In the genomic region with DNA sequence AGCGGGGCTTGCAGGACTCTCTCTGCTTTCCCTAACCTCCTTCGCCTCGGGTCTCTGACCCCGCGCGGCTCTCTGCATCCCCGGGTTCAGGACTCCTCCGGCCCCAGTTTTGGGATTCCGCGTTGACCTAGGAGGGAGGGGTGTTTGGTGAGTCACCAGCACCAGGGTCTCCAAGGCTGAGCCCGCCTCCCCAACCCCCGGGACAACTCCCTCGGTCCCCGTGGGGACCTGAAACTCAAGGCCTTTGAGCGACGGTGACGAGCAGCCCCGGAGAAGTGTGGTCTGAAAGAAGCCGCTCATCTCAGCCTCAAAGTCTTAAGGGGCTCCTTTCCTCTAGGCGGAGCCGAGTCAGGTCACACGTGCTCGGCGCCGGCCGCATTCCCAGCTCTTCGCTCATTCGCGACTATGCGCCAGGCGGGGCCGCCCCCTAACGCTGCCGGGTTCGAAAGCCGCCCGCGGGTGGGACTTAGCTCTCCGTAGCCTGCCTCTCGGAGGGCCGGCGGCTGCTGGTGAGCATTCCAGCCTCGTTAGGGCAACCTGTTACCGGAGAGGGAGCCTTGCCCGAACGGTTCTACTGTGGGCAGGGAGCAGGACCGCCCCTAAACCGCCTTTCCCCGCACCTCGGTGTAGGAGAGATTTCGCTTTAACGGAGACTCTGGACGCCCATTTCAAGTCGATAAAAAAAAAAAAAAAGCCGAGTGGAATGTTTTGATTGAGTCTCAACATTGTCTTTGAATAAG, we compare ENCODE assay signal across 8 cellular contexts.
A peak's percentile ranks its signal among the peaks of the same experiment; 100 is the strongest.
DNase-seq lines count a peak whose midpoint lies in the region; ATAC-seq lines count a peak whose summit lies in the region.

No MANE protein-coding gene starts in this region.

- peaks cover 70% of the 10 kb centered on the region for H3K27me3 Mint-ChIP-seq in activated naive CD4-positive, alpha-beta T cell treated with anti-CD3 and anti-CD28 coated beads, Interleukin-2, amount 50 U/mL, for 24 hours
- peaks cover 100% of the 10 kb centered on the region for H3K27me3 Mint-ChIP-seq in stimulated activated naive CD8-positive, alpha-beta T cell treated with anti-CD3 and anti-CD28 coated beads, Interleukin-15, amount 100 ng/mL, for 72 hours

- peak overlapping the region; percentile 67 for H3K4me3 Mint-ChIP-seq in activated naive CD4-positive, alpha-beta T cell treated with anti-CD3 and anti-CD28 coated beads, Interleukin-2, amount 50 U/mL, for 24 hours
- H3K4me3 Mint-ChIP-seq in stimulated activated naive CD8-positive, alpha-beta T cell treated with anti-CD3 and anti-CD28 coated beads, Interleukin-15, amount 100 ng/mL, for 72 hours, result peak overlapping the region; percentile 75 to 86

- no peak overlapping the region for H3K27ac ChIP-seq in caudate nucleus (ENCODE audit: low read depth, low read length)

- no peaks in the 10 kb centered on the region for H3K36me3 Mint-ChIP-seq in activated naive CD4-positive, alpha-beta T cell treated with anti-CD3 and anti-CD28 coated beads, Interleukin-2, amount 50 U/mL, for 24 hours

- DNase-seq in activated effector memory CD4-positive, alpha-beta T cell treated with anti-CD3 and anti-CD28 coated beads, Interleukin-2, amount 50 U/mL, for 16 hours, result peak; percentile 67
- DNase-seq in activated effector memory CD4-positive, alpha-beta T cell treated with Interleukin-2 at 50 U/mL for 16 hours, result no peak
- DNase-seq in iPS-NIHi11 (ENCODE audit: low spot score), result peak; percentile 70
- peak in 1 of 2 donors; percentile 25 for DNase-seq in stimulated activated naive CD8-positive, alpha-beta T cell treated with anti-CD3 and anti-CD28 coated beads, Interleukin-15, amount 100 ng/mL, for 72 hours
- no peak for DNase-seq in NCI-H446 treated with DMSO at 0.1 percent for 48 hours (lab: John Stamatoyannopoulos, UW)
- no peak for DNase-seq in caudate nucleus (lab: John Stamatoyannopoulos, UW)

- peaks cover 16% of the 10 kb centered on the region for H3K4me1 Mint-ChIP-seq in activated naive CD4-positive, alpha-beta T cell treated with anti-CD3 and anti-CD28 coated beads, Interleukin-2, amount 50 U/mL, for 24 hours
- H3K4me1 Mint-ChIP-seq in stimulated activated naive CD8-positive, alpha-beta T cell treated with anti-CD3 and anti-CD28 coated beads, Interleukin-15, amount 100 ng/mL, for 72 hours, result peaks cover 50% of the 10 kb centered on the region

- H3K9me3 Mint-ChIP-seq in activated naive CD4-positive, alpha-beta T cell treated with anti-CD3 and anti-CD28 coated beads, Interleukin-2, amount 50 U/mL, for 24 hours, result no peaks in the 10 kb centered on the region
- H3K9me3 Mint-ChIP-seq in stimulated activated naive CD8-positive, alpha-beta T cell treated with anti-CD3 and anti-CD28 coated beads, Interleukin-15, amount 100 ng/mL, for 72 hours, result no peaks in the 10 kb centered on the region

- peak; percentile 31 for ATAC-seq in HG03175 (IDR thresholded peaks at IDR 0.05; ENCODE audit: unreplicated experiment)
- ATAC-seq in stimulated activated naive CD8-positive, alpha-beta T cell treated with anti-CD3 and anti-CD28 coated beads, Interleukin-15, amount 100 ng/mL, for 72 hours, result peak; percentile 61

- H3K27ac Mint-ChIP-seq in activated naive CD4-positive, alpha-beta T cell treated with anti-CD3 and anti-CD28 coated beads, Interleukin-2, amount 50 U/mL, for 24 hours, result no peak overlapping the region
- H3K27ac Mint-ChIP-seq in stimulated activated naive CD8-positive, alpha-beta T cell treated with anti-CD3 and anti-CD28 coated beads, Interleukin-15, amount 100 ng/mL, for 72 hours, result no peak overlapping the region

Comparison
In these comparisons a context has a peak if more than half of its experiments do, and no peak if none do; other contexts are left out.
1. DNase-seq: peak in activated effector memory CD4-positive, alpha-beta T cell treated with anti-CD3 and anti-CD28 coated beads, Interleukin-2, amount 50 U/mL, for 16 hours (single experiment) and iPS-NIHi11 (single experiment); none in activated effector memory CD4-positive, alpha-beta T cell treated with Interleukin-2 at 50 U/mL for 16 hours (single experiment), NCI-H446 treated with DMSO at 0.1 percent for 48 hours (single experiment) and caudate nucleus (0 of 61).